Comparison of ENCODE assay signal across 8 cellular contexts in genomic region chr1:6414443-6414844, GRCh38. TPM values are rescaled to one million over a fixed set of nuclear protein-coding genes. Genes with fewer than 3 reads are reported as not detected.
DNase-seq lines count a peak whose midpoint lies in the region; ATAC-seq and TF ChIP-seq lines count a peak whose summit lies in the region.

No MANE protein-coding gene starts in this region.

- WGBS in aorta, 2 donors, result 6% methylated on average over 15 of the region's 15 CpGs

- no peaks in the 10 kb centered on the region for H3K36me3 Mint-ChIP-seq in naive thymus-derived CD4-positive, alpha-beta T cell

- H3K27me3 Mint-ChIP-seq in naive thymus-derived CD4-positive, alpha-beta T cell, result peaks cover 41 to 63% (median 45%) of the 10 kb centered on the region in 5 donors

- peak; percentile 64 for TF ChIP-seq CTCF in GM13977 (IDR thresholded peaks at IDR 0.05; ENCODE audit: extremely low read depth, insufficient read depth, missing control alignments)
- no peak for TF ChIP-seq CTCF in coronary artery (IDR thresholded peaks at IDR 0.05)

- H3K36me3 ChIP-seq in naive thymus-derived CD4-positive, alpha-beta T cell (ENCODE audit: control insufficient read depth in 2 of 3, insufficient read depth in 3 of 3, low read length in 3 of 3), result no peaks in the 10 kb centered on the region
- no peaks in the 10 kb centered on the region for H3K36me3 ChIP-seq in aorta (ENCODE audit: control insufficient read depth in 1 of 2, insufficient read depth in 2 of 2, low read length in 1 of 2)

- H3K27ac Mint-ChIP-seq in naive thymus-derived CD4-positive, alpha-beta T cell, result no peak overlapping the region

- no peaks in the 10 kb centered on the region for H3K9me3 ChIP-seq in naive thymus-derived CD4-positive, alpha-beta T cell (ENCODE audit: control insufficient read depth in 2 of 3, low read length in 3 of 3)
- no peaks in the 10 kb centered on the region for H3K9me3 ChIP-seq in aorta (ENCODE audit: control insufficient read depth, low read length)

- no peak overlapping the region for H3K4me3 ChIP-seq in naive thymus-derived CD4-positive, alpha-beta T cell (ENCODE audit: low read length)
- H3K4me3 ChIP-seq in aorta (ENCODE audit: low read length in 2 of 2) (no peak overlapping the region), coronary artery (no peak overlapping the region)

- H3K4me1 ChIP-seq in naive thymus-derived CD4-positive, alpha-beta T cell (ENCODE audit: control insufficient read depth in 2 of 2, insufficient read depth in 2 of 2, low read length in 2 of 2), result peaks cover 4 to 6% of the 10 kb centered on the region in 2 donors
- no peaks in the 10 kb centered on the region for H3K4me1 ChIP-seq in aorta (ENCODE audit: control insufficient read depth in 1 of 2, insufficient read depth in 2 of 2, low read length in 2 of 2)

- intact Hi-C loops in naive thymus-derived CD4-positive, alpha-beta T cell (cut with micrococcal nuclease), result no loop called here
- intact Hi-C loops in aorta (cut with DNase I), result no loop called here

- POLR2A ChIA-PET in naive thymus-derived CD4-positive, alpha-beta T cell (lab: Charles Lee), result interaction anchor here (0.8 kb wide), 1 partner anchor 50 kb away, joined by 3 read pairs; no protein-coding TSS in a partner anchor

- H3K4me1 Mint-ChIP-seq in naive thymus-derived CD4-positive, alpha-beta T cell, result peaks cover 3 to 11% (median 4%) of the 10 kb centered on the region in 7 donors

- CTCF ChIA-PET in naive thymus-derived CD4-positive, alpha-beta T cell (lab: Charles Lee), result interaction anchor here (1.6 kb wide), 1 partner anchor 9 kb away, joined by 6 read pairs; no protein-coding TSS in a partner anchor

- peak overlapping the region in 4 of 10 donors; percentile 19 to 54 (median 36) for H3K4me3 Mint-ChIP-seq in naive thymus-derived CD4-positive, alpha-beta T cell

- H3K27ac ChIP-seq in naive thymus-derived CD4-positive, alpha-beta T cell (ENCODE audit: low read depth, low read length), result no peak overlapping the region
- H3K27ac ChIP-seq in aorta (ENCODE audit: low read depth in 1 of 2, low read length in 2 of 2) (no peak overlapping the region), coronary artery (no peak overlapping the region)

- in situ Hi-C loops in GM13977 (cut with MboI; ENCODE audit: low pct_unique_long_range_greater_than_20kb, low sequenced_read_pairs, unreplicated experiment), result loop anchor here (10.0 kb wide), 1 partner anchor 50 kb away; no protein-coding TSS in a partner anchor

- peak; percentile 75 for DNase-seq in AG20443 (ENCODE audit: low spot score)
- peak; percentile 88 for DNase-seq in GM13977 (ENCODE audit: low spot score)
- DNase-seq in ecto neural progenitor cell (ENCODE audit: low spot score), result peak; percentile 81
- peak in 2 of 9 donors; percentile 43 to 44 for DNase-seq in naive thymus-derived CD4-positive, alpha-beta T cell
- DNase-seq in aorta, result no peak
- no peak for DNase-seq in coronary artery (ENCODE audit: low spot score)

- ATAC-seq in HG03354 (IDR thresholded peaks at IDR 0.05; ENCODE audit: poor library complexity, severe bottlenecking, unreplicated experiment) (peak; percentile 78), SK-N-SH treated with all-trans-retinoic acid at 6 μM for 48 hours (peak; percentile 90), aorta (ENCODE audit: low FRiP score) (no peak)
- ATAC-seq in naive thymus-derived CD4-positive, alpha-beta T cell, result peak; percentile 74

- no peaks in the 10 kb centered on the region for H3K9me3 Mint-ChIP-seq in naive thymus-derived CD4-positive, alpha-beta T cell

- peaks cover 5 to 27% of the 10 kb centered on the region in 2 donors for H3K27me3 ChIP-seq in naive thymus-derived CD4-positive, alpha-beta T cell (ENCODE audit: control insufficient read depth in 2 of 2, insufficient read depth in 2 of 2, low read length in 2 of 2)
- H3K27me3 ChIP-seq in aorta (ENCODE audit: control insufficient read depth in 1 of 2, insufficient read depth in 2 of 2, low read length in 1 of 2), result no peaks in the 10 kb centered on the region

TF ChIP-seq in SK-N-SH treated with all-trans-retinoic acid at 6 μM for 48 hours, 23 proteins besides CTCF, POLR2A, EP300 and RAD21:
- no peak for TF ChIP-seq RARB (CRISPR knock-in tag; IDR thresholded peaks at IDR 0.05)
- no peak for TF ChIP-seq SNAI2 (CRISPR knock-in tag; IDR thresholded peaks at IDR 0.05)
- TF ChIP-seq TOX (CRISPR knock-in tag; IDR thresholded peaks at IDR 0.05; ENCODE audit: borderline replicate concordance), result no peak
- no peak for TF ChIP-seq GLIS3 (CRISPR knock-in tag; IDR thresholded peaks at IDR 0.05)
- no peak for TF ChIP-seq PPARA (CRISPR knock-in tag; IDR thresholded peaks at IDR 0.05; ENCODE audit: borderline replicate concordance)
- TF ChIP-seq, protein P1, sequence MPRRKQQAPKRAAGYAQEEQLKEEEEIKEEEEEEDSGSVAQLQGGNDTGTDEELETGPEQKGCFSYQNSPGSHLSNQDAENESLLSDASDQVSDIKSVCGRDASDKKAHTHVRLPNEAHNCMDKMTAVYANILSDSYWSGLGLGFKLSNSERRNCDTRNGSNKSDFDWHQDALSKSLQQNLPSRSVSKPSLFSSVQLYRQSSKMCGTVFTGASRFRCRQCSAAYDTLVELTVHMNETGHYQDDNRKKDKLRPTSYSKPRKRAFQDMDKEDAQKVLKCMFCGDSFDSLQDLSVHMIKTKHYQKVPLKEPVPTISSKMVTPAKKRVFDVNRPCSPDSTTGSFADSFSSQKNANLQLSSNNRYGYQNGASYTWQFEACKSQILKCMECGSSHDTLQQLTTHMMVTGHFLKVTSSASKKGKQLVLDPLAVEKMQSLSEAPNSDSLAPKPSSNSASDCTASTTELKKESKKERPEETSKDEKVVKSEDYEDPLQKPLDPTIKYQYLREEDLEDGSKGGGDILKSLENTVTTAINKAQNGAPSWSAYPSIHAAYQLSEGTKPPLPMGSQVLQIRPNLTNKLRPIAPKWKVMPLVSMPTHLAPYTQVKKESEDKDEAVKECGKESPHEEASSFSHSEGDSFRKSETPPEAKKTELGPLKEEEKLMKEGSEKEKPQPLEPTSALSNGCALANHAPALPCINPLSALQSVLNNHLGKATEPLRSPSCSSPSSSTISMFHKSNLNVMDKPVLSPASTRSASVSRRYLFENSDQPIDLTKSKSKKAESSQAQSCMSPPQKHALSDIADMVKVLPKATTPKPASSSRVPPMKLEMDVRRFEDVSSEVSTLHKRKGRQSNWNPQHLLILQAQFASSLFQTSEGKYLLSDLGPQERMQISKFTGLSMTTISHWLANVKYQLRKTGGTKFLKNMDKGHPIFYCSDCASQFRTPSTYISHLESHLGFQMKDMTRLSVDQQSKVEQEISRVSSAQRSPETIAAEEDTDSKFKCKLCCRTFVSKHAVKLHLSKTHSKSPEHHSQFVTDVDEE (CRISPR knock-in tag; IDR thresholded peaks at IDR 0.05), result no peak
- TF ChIP-seq BACH2 (CRISPR knock-in tag; IDR thresholded peaks at IDR 0.05; ENCODE audit: borderline replicate concordance), result no peak
- TF ChIP-seq ZFP30 (CRISPR knock-in tag; IDR thresholded peaks at IDR 0.05), result no peak
- TF ChIP-seq, protein P2, sequence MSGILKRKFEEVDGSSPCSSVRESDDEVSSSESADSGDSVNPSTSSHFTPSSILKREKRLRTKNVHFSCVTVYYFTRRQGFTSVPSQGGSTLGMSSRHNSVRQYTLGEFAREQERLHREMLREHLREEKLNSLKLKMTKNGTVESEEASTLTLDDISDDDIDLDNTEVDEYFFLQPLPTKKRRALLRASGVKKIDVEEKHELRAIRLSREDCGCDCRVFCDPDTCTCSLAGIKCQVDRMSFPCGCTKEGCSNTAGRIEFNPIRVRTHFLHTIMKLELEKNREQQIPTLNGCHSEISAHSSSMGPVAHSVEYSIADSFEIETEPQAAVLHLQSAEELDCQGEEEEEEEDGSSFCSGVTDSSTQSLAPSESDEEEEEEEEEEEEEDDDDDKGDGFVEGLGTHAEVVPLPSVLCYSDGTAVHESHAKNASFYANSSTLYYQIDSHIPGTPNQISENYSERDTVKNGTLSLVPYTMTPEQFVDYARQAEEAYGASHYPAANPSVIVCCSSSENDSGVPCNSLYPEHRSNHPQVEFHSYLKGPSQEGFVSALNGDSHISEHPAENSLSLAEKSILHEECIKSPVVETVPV (CRISPR knock-in tag; IDR thresholded peaks at IDR 0.05), result no peak
- no peak for TF ChIP-seq ISL1 (CRISPR knock-in tag; IDR thresholded peaks at IDR 0.05)
- no peak for TF ChIP-seq ARNTL (CRISPR knock-in tag; IDR thresholded peaks at IDR 0.05; ENCODE audit: borderline replicate concordance, low read depth)

RNA-seq across cellular contexts. Expression of gene HES2, which starts 5.3 kb away (rescaled TPM):
- total RNA-seq in naive thymus-derived CD4-positive, alpha-beta T cell, result under 1 TPM in 1 of 5 experiments, not detected in 4; 0.56 TPM
- not detected for polyA plus RNA-seq in naive thymus-derived CD4-positive, alpha-beta T cell
- under 1 TPM in 1 of 2 donors, not detected in 1; 0.49 TPM for total RNA-seq in aorta
- polyA plus RNA-seq in aorta, result 1 to 10 TPM in 1 of 2 donors, not detected in 1; 1.4 TPM

RNA-seq across cellular contexts. Expression of gene ESPN, which starts 10.1 kb away (rescaled TPM):
- total RNA-seq in naive thymus-derived CD4-positive, alpha-beta T cell, result 1 to 10 TPM in 4 of 5 experiments, under 1 TPM in 1; 0.85 to 2.9 (median 2.3) TPM
- polyA plus RNA-seq in naive thymus-derived CD4-positive, alpha-beta T cell, result under 1 TPM; 0.40 to 0.60 TPM
- total RNA-seq in aorta, result under 1 TPM; 0.29 to 0.84 TPM
- 10 to 100 TPM in 1 of 2 donors, under 1 TPM in 1; 0.54 to 28.7 TPM for polyA plus RNA-seq in aorta

RNA-seq across cellular contexts. Expression of gene ACOT7, which starts 20.9 kb away (rescaled TPM):
- 10 to 100 TPM in 1 of 5 experiments, 1 to 10 TPM in 4; 2.5 to 75.6 (median 3.4) TPM for total RNA-seq in naive thymus-derived CD4-positive, alpha-beta T cell
- 1 to 10 TPM; 4.9 to 6.2 TPM for polyA plus RNA-seq in naive thymus-derived CD4-positive, alpha-beta T cell
- total RNA-seq in aorta, result 10 to 100 TPM; 12.5 to 20.9 TPM
- 10 to 100 TPM; 14.4 to 22.6 TPM for polyA plus RNA-seq in aorta

RNA-seq across cellular contexts. Expression of gene TNFRSF25, which starts 51.5 kb away (rescaled TPM):
- total RNA-seq in naive thymus-derived CD4-positive, alpha-beta T cell, result 100 to 1,000 TPM; 151 to 352 (median 179) TPM
- 10 to 100 TPM; 17.3 to 40.5 TPM for polyA plus RNA-seq in naive thymus-derived CD4-positive, alpha-beta T cell
- total RNA-seq in aorta, result 10 to 100 TPM in 1 of 2 donors, 1 to 10 TPM in 1; 6.5 to 34.6 TPM
- 10 to 100 TPM in 1 of 2 donors, 1 to 10 TPM in 1; 9.6 to 22.9 TPM for polyA plus RNA-seq in aorta

Comparison
In these comparisons a context has a peak if more than half of its experiments do, and no peak if none do; other contexts are left out.
1. DNase-seq: peak in AG20443 (single experiment), GM13977 (single experiment) and ecto neural progenitor cell (single experiment); none in aorta (0 of 2) and coronary artery (single experiment).